In genomic region chr9:2216591-2216990, GRCh38 we compare ENCODE assay signal across 33 cellular contexts.
DNase-seq lines count a peak whose midpoint lies in the region; ATAC-seq and TF ChIP-seq lines count a peak whose summit lies in the region.
"Had no signal": no experiment of that assay in that cellular context is flagged by ENCODE, and none has a peak within 500 bp of the region (broad histone marks: within the 10 kb centered on the region; RNA-seq: fewer than 3 reads in every experiment).

No MANE protein-coding gene starts in this region.

- peak overlapping the region; percentile 48 for H3K4me2 ChIP-seq in mammary epithelial cell (ENCODE audit: insufficient read depth, low read depth, low read length)
- no peak overlapping the region for H3K4me2 ChIP-seq in Karpas-422 (ENCODE audit: low read depth, low read length, poor library complexity, severe bottlenecking)

- H3K27ac ChIP-seq in mammary epithelial cell (ENCODE audit: insufficient read depth, low read depth, low read length) (peak overlapping the region; percentile 44), SK-N-MC (peak overlapping the region; percentile 73; the same call in 1 of the 2 replicates), Karpas-422 (ENCODE audit: low read length) (no peak overlapping the region)
- H3K27ac ChIP-seq: 22Rv1, gastroesophageal sphincter, neutrophil, psoas muscle, testis had no signal

- H2AFZ ChIP-seq in mammary epithelial cell (ENCODE audit: low read depth, low read length): peak overlapping the region; percentile 55
- H2AFZ ChIP-seq in Karpas-422 (ENCODE audit: low read length): no peak overlapping the region

- no peaks in the 10 kb centered on the region for H3K27me3 Mint-ChIP-seq in MCF 10A (ENCODE audit: insufficient read depth, unreplicated experiment)
- H3K27me3 Mint-ChIP-seq in Caco-2 (ENCODE audit: insufficient read depth, unreplicated experiment): no peaks in the 10 kb centered on the region
- peaks cover 0 to 2% (median 0%) of the 10 kb centered on the region in 3 donors for H3K27me3 Mint-ChIP-seq in CD14-positive monocyte (ENCODE audit: low read depth in 3 of 3)
- H3K27me3 Mint-ChIP-seq: central memory CD8-positive, alpha-beta T cell; IgD-negative memory B cell; T-cell had no signal

- H3K9ac ChIP-seq in mammary epithelial cell (ENCODE audit: insufficient read depth, low read length) (no peak overlapping the region), SK-N-MC (ENCODE audit: insufficient read length) (no peak overlapping the region), Karpas-422 (ENCODE audit: low read length) (no peak overlapping the region)

- dilution Hi-C loops in mammary epithelial cell (cut with HindIII; ENCODE audit: low sequenced_read_pairs): no loop called here

- TF ChIP-seq CTCF in mammary epithelial cell (conservative IDR thresholded peaks at IDR 0.05 in 1 of 2, IDR thresholded peaks at IDR 0.05 in 1 of 2; ENCODE audit: extremely low read depth in 1 of 2, insufficient read depth in 1 of 2, low read depth in 1 of 2, low read length in 2 of 2) (no peak), MCF 10A (IDR thresholded peaks at IDR 0.05; ENCODE audit: unreplicated experiment) (no peak), Caco-2 (IDR thresholded peaks at IDR 0.05; ENCODE audit: insufficient read depth in 1 of 2, low read depth in 1 of 2, low read length in 1 of 2, severe bottlenecking in 1 of 2, unreplicated experiment in 1 of 2) (no peak), CD14-positive monocyte (IDR thresholded peaks at IDR 0.05) (no peak)

- no peak for ATAC-seq in HG02588 (IDR thresholded peaks at IDR 0.05; ENCODE audit: unreplicated experiment)
- ATAC-seq: activated CD8-positive, alpha-beta T cell treated with anti-CD3 and anti-CD28 coated beads, Interleukin-2, amount 10 ng/mL, durations not matched to agents 7 days and 5 days; gastroesophageal sphincter; psoas muscle; stimulated activated naive B cell treated with anti-CD40 and anti-IgM and Interleukin-4, amounts not matched to agents 10 μg/mL and 1 μg/mL and 100 μg/mL, for 72 hours; T-cell had no signal

- H3K36me3 Mint-ChIP-seq in MCF 10A (ENCODE audit: insufficient read depth, unreplicated experiment): no peaks in the 10 kb centered on the region
- H3K36me3 Mint-ChIP-seq in Caco-2 (ENCODE audit: insufficient read depth, unreplicated experiment): no peaks in the 10 kb centered on the region
- no peaks in the 10 kb centered on the region for H3K36me3 Mint-ChIP-seq in CD14-positive monocyte

- 0% methylated on average over 2 of the region's 2 CpGs for WGBS in mammary epithelial cell (ENCODE audit: low coverage, missing lambda C conversion rate)

- H3K9me3 Mint-ChIP-seq in MCF 10A (ENCODE audit: unreplicated experiment) (no peaks in the 10 kb centered on the region), Caco-2 (ENCODE audit: unreplicated experiment) (no peaks in the 10 kb centered on the region), CD14-positive monocyte (peaks cover 0 to 3% (median 0%) of the 10 kb centered on the region in 7 donors)
- H3K9me3 Mint-ChIP-seq: central memory CD8-positive, alpha-beta T cell; T-cell had no signal

- H3K27me3 ChIP-seq in mammary epithelial cell (ENCODE audit: insufficient read depth, low read length): no peaks in the 10 kb centered on the region
- H3K27me3 ChIP-seq in Caco-2 (replicated peaks; ENCODE audit: control insufficient read depth, insufficient read depth, low read length): no peaks in the 10 kb centered on the region
- no peaks in the 10 kb centered on the region for H3K27me3 ChIP-seq in Karpas-422 (ENCODE audit: low read length)
- H3K27me3 ChIP-seq: BE2C, gastroesophageal sphincter, neutrophil, testis had no signal

- no TSS peak for BruUV-seq in mammary epithelial cell (replicated peaks; lab: Mats Ljungman, UMichigan)
- BruUV-seq in MCF 10A (replicated peaks; lab: Mats Ljungman, UMichigan): no TSS peak
- BruUV-seq in Caco-2 (replicated peaks; lab: Mats Ljungman, UMichigan): no TSS peak

- intact Hi-C loops in mammary epithelial cell (cut with micrococcal nuclease) (no loop called here), MCF 10A (cut with micrococcal nuclease) (no loop called here), Caco-2 (cut with micrococcal nuclease; ENCODE audit: unreplicated experiment) (no loop called here), CD14-positive monocyte (cut with micrococcal nuclease) (no loop called here)

- no peak overlapping the region for H3K4me3 Mint-ChIP-seq in MCF 10A (ENCODE audit: unreplicated experiment)
- no peak overlapping the region for H3K4me3 Mint-ChIP-seq in Caco-2 (ENCODE audit: unreplicated experiment)
- no peak overlapping the region for H3K4me3 Mint-ChIP-seq in CD14-positive monocyte
- H3K4me3 Mint-ChIP-seq: activated CD8-positive, alpha-beta T cell treated with anti-CD3 and anti-CD28 coated beads, Interleukin-2, amount 10 ng/mL, durations not matched to agents 7 days and 5 days; central memory CD8-positive, alpha-beta T cell; H9; IgD-negative memory B cell; stimulated activated naive B cell treated with anti-CD40 and anti-IgM and Interleukin-4, amounts not matched to agents 10 μg/mL and 1 μg/mL and 100 μg/mL, for 72 hours; T-cell had no signal

- H3K79me2 ChIP-seq in mammary epithelial cell (ENCODE audit: insufficient read depth, low read length) (no peaks in the 10 kb centered on the region), Karpas-422 (ENCODE audit: low read length) (no peaks in the 10 kb centered on the region)

- in situ Hi-C loops in mammary epithelial cell (cut with MboI; ENCODE audit: low sequenced_read_pairs in 2 of 2): no loop called here

- H3K4me3 ChIP-seq in mammary epithelial cell (replicated peaks in 1 of 3; ENCODE audit: insufficient read depth in 1 of 3, low read depth in 2 of 3, low read length in 3 of 3) (no peak overlapping the region), SK-N-MC (no peak overlapping the region; the same call in 1 of the 2 replicates), Caco-2 (ENCODE audit: low read depth, low read length) (no peak overlapping the region), Karpas-422 (ENCODE audit: low read length) (no peak overlapping the region)
- H3K4me3 ChIP-seq: gastroesophageal sphincter, lung, psoas muscle, testis had no signal

- no peaks in the 10 kb centered on the region for H3K36me3 ChIP-seq in mammary epithelial cell (ENCODE audit: insufficient read depth, low read length)
- no peaks in the 10 kb centered on the region for H3K36me3 ChIP-seq in SK-N-MC (ENCODE audit: insufficient read depth, low read length)
- no peaks in the 10 kb centered on the region for H3K36me3 ChIP-seq in Caco-2 (ENCODE audit: control insufficient read depth, insufficient read depth, low read length)
- H3K36me3 ChIP-seq in Karpas-422 (ENCODE audit: insufficient read depth, low read length): no peaks in the 10 kb centered on the region
- H3K36me3 ChIP-seq: BE2C, gastroesophageal sphincter, neutrophil had no signal

- H3K9me3 ChIP-seq in mammary epithelial cell (replicated peaks; ENCODE audit: insufficient read depth, low read length) (no peaks in the 10 kb centered on the region), SK-N-MC (ENCODE audit: low read depth, low read length) (no peaks in the 10 kb centered on the region), Caco-2 (no peaks in the 10 kb centered on the region), Karpas-422 (ENCODE audit: low read length) (no peaks in the 10 kb centered on the region)
- H3K9me3 ChIP-seq: BE2C, gastroesophageal sphincter, neutrophil, psoas muscle, testis had no signal

- H3K4me1 ChIP-seq in mammary epithelial cell (ENCODE audit: insufficient read depth, low read length) (peaks cover 13% of the 10 kb centered on the region), Caco-2 (no peaks in the 10 kb centered on the region), Karpas-422 (ENCODE audit: low read length) (no peaks in the 10 kb centered on the region; the same call in 1 of the 2 replicates)
- H3K4me1 ChIP-seq: BE2C, gastroesophageal sphincter, psoas muscle, testis had no signal

- POLR2A ChIA-PET in MCF 10A (lab: Yijun Ruan, JAX) (interaction anchor here (0.8 kb wide), 1 partner anchor 578 kb away, joined by 3 read pairs; no protein-coding TSS in a partner anchor), Caco-2 (lab: Charles Lee) (no interaction called here)

- H3K4me1 Mint-ChIP-seq in MCF 10A (ENCODE audit: insufficient read depth, unreplicated experiment): peaks cover 6% of the 10 kb centered on the region
- peaks cover 6% of the 10 kb centered on the region for H3K4me1 Mint-ChIP-seq in Caco-2 (ENCODE audit: low read depth, unreplicated experiment)
- H3K4me1 Mint-ChIP-seq in CD14-positive monocyte: peaks cover 3% of the 10 kb centered on the region
- H3K4me1 Mint-ChIP-seq: central memory CD8-positive, alpha-beta T cell; IgD-negative memory B cell; stimulated activated naive B cell treated with anti-CD40 and anti-IgM and Interleukin-4, amounts not matched to agents 10 μg/mL and 1 μg/mL and 100 μg/mL, for 72 hours; T-cell had no signal

- no peaks in the 10 kb centered on the region for H3K9me2 ChIP-seq in Karpas-422 (replicated peaks; ENCODE audit: insufficient read depth, low read length)

- peak; percentile 89 for DNase-seq in mammary epithelial cell
- DNase-seq in MCF 10A (ENCODE audit: unreplicated experiment): no peak
- DNase-seq in SK-N-MC (ENCODE audit: low read depth, low spot score): no peak
- DNase-seq in fibroblast of peridontal ligament (ENCODE audit: extremely low read depth): peak; percentile 3
- DNase-seq in Caco-2: no peak
- no peak for DNase-seq in CD14-positive monocyte (ENCODE audit: low spot score)
- DNase-seq in Karpas-422: no peak
- DNase-seq: activated CD4-positive, CD25-positive, alpha-beta regulatory T cell treated with anti-CD3 and anti-CD28 coated beads, Interleukin-2, amount 50 U/mL, for 72 hours; activated CD8-positive, alpha-beta T cell treated with anti-CD3 and anti-CD28 coated beads, Interleukin-2, amount 10 ng/mL, durations not matched to agents 7 days and 5 days; activated naive CD4-positive, alpha-beta T cell; activated T-cell treated with anti-CD3 and anti-CD28 coated beads, Interleukin-2, amount 50 U/mL, for 1 hour; amygdala; BE2C; DMS79 treated with DMSO at 0.1 percent for 48 hours; H9; kidney; NCI-H146; NCI-H2171; NCI-H526; psoas muscle; SHP77 treated with DMSO at 0.1 percent for 48 hours; small intestine; stimulated activated CD4-positive, alpha-beta T cell treated with anti-CD3 and anti-CD28 coated beads, Interleukin-2, amount 100 ng/mL, for 48 hours; stimulated activated naive B cell treated with anti-CD40 and anti-IgM and Interleukin-4, amounts not matched to agents 10 μg/mL and 1 μg/mL and 100 μg/mL, for 72 hours; T-cell; testis had no signal

- no peaks in the 10 kb centered on the region for H4K20me1 ChIP-seq in mammary epithelial cell (ENCODE audit: insufficient read depth, low read length)
- H4K20me1 ChIP-seq in Karpas-422 (ENCODE audit: insufficient read depth, low read depth, low read length): no peaks in the 10 kb centered on the region

- CTCF ChIA-PET in mammary epithelial cell (lab: Charles Lee; ENCODE audit: low non-redundant PET) (no interaction called here), MCF 10A (lab: Yijun Ruan, JAX) (no interaction called here), Caco-2 (lab: Charles Lee) (no interaction called here)

- H3K27ac Mint-ChIP-seq in MCF 10A (ENCODE audit: low read depth, unreplicated experiment) (no peak overlapping the region), Caco-2 (ENCODE audit: unreplicated experiment) (no peak overlapping the region), CD14-positive monocyte (no peak overlapping the region)
- H3K27ac Mint-ChIP-seq: activated CD8-positive, alpha-beta T cell treated with anti-CD3 and anti-CD28 coated beads, Interleukin-2, amount 10 ng/mL, durations not matched to agents 7 days and 5 days; H9; IgD-negative memory B cell; stimulated activated naive B cell treated with anti-CD40 and anti-IgM and Interleukin-4, amounts not matched to agents 10 μg/mL and 1 μg/mL and 100 μg/mL, for 72 hours; T-cell had no signal

Comparison
In these comparisons a context has a peak if more than half of its experiments do, and no peak if none do; other contexts are left out.
1. DNase-seq: peak in mammary epithelial cell (single experiment) and fibroblast of peridontal ligament (single experiment); none in MCF 10A (single experiment), SK-N-MC (single experiment), Caco-2 (0 of 2), CD14-positive monocyte (single experiment) and Karpas-422 (single experiment).